26 cellular contexts compared by ENCODE assay signal in the genomic region with DNA sequence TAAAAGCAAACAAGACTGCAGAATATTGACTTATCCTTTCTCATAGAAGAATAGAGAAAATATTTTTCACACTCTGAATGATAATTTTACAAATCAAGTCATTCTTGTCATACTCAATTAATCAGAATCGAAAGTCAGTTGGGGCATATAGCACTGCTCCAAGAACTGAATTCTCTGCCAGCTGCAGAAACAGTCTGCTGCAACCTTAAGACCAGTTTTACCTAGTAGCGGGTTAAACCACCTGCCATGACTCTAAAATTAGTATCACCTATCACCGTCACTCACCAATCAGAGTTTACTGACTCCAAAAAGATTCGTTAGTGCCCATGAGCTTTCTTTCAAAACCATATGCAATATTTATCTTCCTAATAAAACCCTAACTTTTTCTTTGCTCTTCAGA.
"Had no signal": no experiment of that assay in that cellular context is flagged by ENCODE, and none has a peak within 500 bp of the region (broad histone marks: within the 10 kb centered on the region; RNA-seq: fewer than 3 reads in every experiment).

No MANE protein-coding gene starts in this region.

- H3K4me2 ChIP-seq: neural progenitor cell had no signal

- H2AFZ ChIP-seq: neural progenitor cell, parathyroid adenoma had no signal

- H3K4me3 ChIP-seq: neural progenitor cell, ovary, psoas muscle, right lobe of liver, sigmoid colon, stomach, thoracic aorta, thyroid gland, tibial nerve, upper lobe of left lung, vagina had no signal

- H3K27ac ChIP-seq: neural progenitor cell, ovary, parathyroid adenoma, psoas muscle, right lobe of liver, sigmoid colon, stomach, thoracic aorta, thyroid gland, tibial nerve, upper lobe of left lung, vagina had no signal

- ATAC-seq: natural killer cell; psoas muscle; right cardiac atrium; right lobe of liver; stimulated activated effector memory CD8-positive, alpha-beta T cell treated with anti-CD3 and anti-CD28 coated beads, Interleukin-12 subunit alpha, Interleukin-12 subunit beta, amount 100 ng/mL, for 72 hours; stimulated activated naive B cell treated with anti-CD40 and anti-IgM and Interleukin-4, amounts not matched to agents 10 μg/mL and 1 μg/mL and 100 μg/mL, for 72 hours had no signal

- H3K79me2 ChIP-seq: parathyroid adenoma had no signal

- FAIRE-seq: urothelium cell line had no signal

- DNase-seq: natural killer cell; occipital lobe; ovary; posterior cingulate gyrus; psoas muscle; right cardiac atrium; right lobe of liver; sigmoid colon; small intestine; stimulated activated CD4-positive, alpha-beta T cell treated with anti-CD3 and anti-CD28 coated beads, Interleukin-15, amount 100 ng/mL, for 24 hours; stimulated activated CD4-positive, alpha-beta T cell treated with anti-CD3 and anti-CD28 coated beads, Interleukin-2, amount 100 ng/mL, for 24 hours; stimulated activated CD4-positive, alpha-beta T cell treated with anti-CD3 and anti-CD28 coated beads, Interleukin-2, amount 100 ng/mL, for 48 hours; stimulated activated CD4-positive, alpha-beta T cell treated with anti-CD3 and anti-CD28 coated beads, Interleukin-4, amount 100 ng/mL, for 24 hours; stimulated activated naive B cell treated with anti-CD40 and anti-IgM and Interleukin-4, amounts not matched to agents 10 μg/mL and 1 μg/mL and 100 μg/mL, for 72 hours; stimulated activated naive CD4-positive, alpha-beta T cell treated with Interleukin-2 at 50 U/mL for 16 hours; stomach; thyroid gland; trophoblast cell; upper lobe of left lung had no signal

- H3K27me3 ChIP-seq: neural progenitor cell, ovary, right lobe of liver, sigmoid colon, stomach, thyroid gland, tibial nerve, upper lobe of left lung, vagina had no signal

- H3K9me3 ChIP-seq: ovary, psoas muscle, right lobe of liver, sigmoid colon, stomach, thoracic aorta, thyroid gland, tibial nerve, upper lobe of left lung, vagina had no signal

- H3K9ac ChIP-seq: neural progenitor cell, parathyroid adenoma had no signal

- H3K36me3 ChIP-seq: neural progenitor cell, ovary, right lobe of liver, sigmoid colon, stomach, thoracic aorta, thyroid gland, tibial nerve, upper lobe of left lung, vagina had no signal

- H3K4me1 ChIP-seq: neural progenitor cell, parathyroid adenoma, psoas muscle, right lobe of liver, sigmoid colon, stomach, thyroid gland, tibial nerve, upper lobe of left lung, vagina had no signal
